Comparison of ENCODE assay signal across 8 cellular contexts in the genomic region with DNA sequence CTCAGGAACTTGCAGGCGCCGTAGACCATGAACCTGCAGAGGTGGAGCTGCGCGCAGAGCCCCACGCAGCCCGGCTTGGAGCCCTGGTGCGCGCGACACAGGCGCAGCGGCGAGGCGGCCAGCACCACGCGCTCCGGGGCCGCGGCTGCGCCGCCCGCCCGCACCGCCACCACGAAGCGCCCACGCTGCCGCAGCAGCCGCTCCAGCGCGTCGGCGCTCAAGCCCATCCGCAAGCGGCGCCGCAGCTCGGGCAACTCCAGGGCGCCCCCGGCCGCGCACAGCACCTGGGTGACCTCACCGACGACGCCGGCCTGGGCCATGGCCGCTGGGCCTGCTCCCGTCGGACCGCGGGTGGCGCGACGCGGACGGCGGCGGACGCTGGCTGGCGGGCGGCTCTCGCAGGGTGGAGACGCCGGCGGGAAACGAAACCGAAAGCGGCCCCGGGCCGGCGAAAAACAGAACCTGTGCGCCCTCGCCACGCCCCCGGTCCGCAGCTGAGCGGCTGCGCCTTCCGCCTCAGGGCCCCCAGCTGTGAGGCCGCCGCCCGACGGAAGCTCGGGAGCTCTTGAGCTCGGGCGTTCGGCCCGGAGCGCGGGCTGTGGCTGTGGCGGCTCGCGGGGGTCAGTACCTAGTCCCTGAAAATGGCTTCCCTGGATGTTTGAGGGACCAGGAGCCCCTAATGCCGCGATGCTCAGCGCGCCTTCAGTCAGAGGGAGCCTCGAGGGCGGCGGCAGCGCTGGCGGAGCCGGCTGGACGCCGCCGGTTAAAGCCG. TPM values are rescaled to one million over a fixed set of nuclear protein-coding genes. Genes with fewer than 3 reads are reported as not detected.
DNase-seq lines count a peak whose midpoint lies in the region; ATAC-seq, FAIRE-seq and TF ChIP-seq lines count a peak whose summit lies in the region.

A gene with protein sequence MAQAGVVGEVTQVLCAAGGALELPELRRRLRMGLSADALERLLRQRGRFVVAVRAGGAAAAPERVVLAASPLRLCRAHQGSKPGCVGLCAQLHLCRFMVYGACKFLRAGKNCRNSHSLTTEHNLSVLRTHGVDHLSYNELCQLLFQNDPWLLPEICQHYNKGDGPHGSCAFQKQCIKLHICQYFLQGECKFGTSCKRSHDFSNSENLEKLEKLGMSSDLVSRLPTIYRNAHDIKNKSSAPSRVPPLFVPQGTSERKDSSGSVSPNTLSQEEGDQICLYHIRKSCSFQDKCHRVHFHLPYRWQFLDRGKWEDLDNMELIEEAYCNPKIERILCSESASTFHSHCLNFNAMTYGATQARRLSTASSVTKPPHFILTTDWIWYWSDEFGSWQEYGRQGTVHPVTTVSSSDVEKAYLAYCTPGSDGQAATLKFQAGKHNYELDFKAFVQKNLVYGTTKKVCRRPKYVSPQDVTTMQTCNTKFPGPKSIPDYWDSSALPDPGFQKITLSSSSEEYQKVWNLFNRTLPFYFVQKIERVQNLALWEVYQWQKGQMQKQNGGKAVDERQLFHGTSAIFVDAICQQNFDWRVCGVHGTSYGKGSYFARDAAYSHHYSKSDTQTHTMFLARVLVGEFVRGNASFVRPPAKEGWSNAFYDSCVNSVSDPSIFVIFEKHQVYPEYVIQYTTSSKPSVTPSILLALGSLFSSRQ (minus strand): TSS at position 424 of the 772 bp plus-strand sequence. CDS start 104 bp downstream, at position 320.

- peaks cover 25% of the 10 kb centered on the region for H3K9me3 Mint-ChIP-seq in activated CD4-positive, alpha-beta T cell treated with anti-CD3 and anti-CD28 coated beads, Interleukin-2, amount 10 ng/mL, durations not matched to agents 24 days and 14 days

- TF ChIP-seq POLR2A in HepG2 (IDR thresholded peaks at IDR 0.05; ENCODE audit: insufficient read depth in 1 of 2, low read depth in 2 of 2, low read length in 2 of 2): peak in 1 of 2 experiments; percentile 34; a peak in 2 of 4 replicates

- peaks cover 57% of the 10 kb centered on the region for H3K79me2 ChIP-seq in ACC112 (ENCODE audit: control insufficient read depth, insufficient read depth, low read length, unreplicated experiment)
- peaks cover 20% of the 10 kb centered on the region for H3K79me2 ChIP-seq in HepG2 (ENCODE audit: insufficient read depth, low read length)

- H3K27me3 ChIP-seq in ACC112 (ENCODE audit: insufficient read depth, low read length): no peaks in the 10 kb centered on the region
- no peaks in the 10 kb centered on the region for H3K27me3 ChIP-seq in HepG2 (ENCODE audit: control insufficient read depth in 1 of 2, insufficient read depth in 2 of 2, low read length in 2 of 2)

- peak within 1 kb of the TSS; percentile 94 for H3K27ac Mint-ChIP-seq in activated CD4-positive, alpha-beta T cell treated with anti-CD3 and anti-CD28 coated beads, Interleukin-2, amount 10 ng/mL, durations not matched to agents 24 days and 14 days

- peaks cover 33% of the 10 kb centered on the region for H3K36me3 Mint-ChIP-seq in activated CD4-positive, alpha-beta T cell treated with anti-CD3 and anti-CD28 coated beads, Interleukin-2, amount 10 ng/mL, durations not matched to agents 24 days and 14 days (ENCODE audit: low read depth)

- H3K9ac ChIP-seq in HepG2 (ENCODE audit: insufficient read depth, low read depth, low read length): peak within 1 kb of the TSS; percentile 69

- peaks cover 15% of the 10 kb centered on the region for H3K9me3 ChIP-seq in HepG2 (ENCODE audit: low read length)

- H3K4me3 ChIP-seq in ACC112 (ENCODE audit: low read depth, low read length) (peak within 1 kb of the TSS; percentile 97), HepG2 (replicated peaks in 1 of 3; ENCODE audit: insufficient read depth in 1 of 3, low read depth in 2 of 3, low read length in 3 of 3) (peak within 1 kb of the TSS; percentile 51 to 73 (median 58); a peak in 5 of 6 replicates)

- peak within 1 kb of the TSS; percentile 76 for H3K4me2 ChIP-seq in HepG2 (ENCODE audit: low read depth, low read length)

- H3K4me1 ChIP-seq in ACC112 (ENCODE audit: control insufficient read depth, insufficient read depth, low read length, unreplicated experiment) (peaks cover 34% of the 10 kb centered on the region), HepG2 (ENCODE audit: insufficient read depth, low read length) (peaks cover 61% of the 10 kb centered on the region)

- H3K27ac ChIP-seq in ACC112 (ENCODE audit: low read depth, low read length): peak within 1 kb of the TSS; percentile 92
- peak within 1 kb of the TSS; percentile 69 for H3K27ac ChIP-seq in HepG2 (ENCODE audit: extremely low read length, insufficient read depth, low read length)

- no peak for TF ChIP-seq CTCF in HepG2 (CRISPR knock-in tag; IDR thresholded peaks at IDR 0.05)

- peak; percentile 62 for TF ChIP-seq RAD21 in HepG2 (CRISPR knock-in tag; IDR thresholded peaks at IDR 0.05)

- TF ChIP-seq EP300 in HepG2 (IDR thresholded peaks at IDR 0.05; ENCODE audit: low read depth in 2 of 2, low read length in 2 of 2) (0 out of 4 replicates have a peak, but pooled peaks of 1 of the 2 experiments have one; percentile 5), HepG2 (CRISPR knock-in tag; IDR thresholded peaks at IDR 0.05; ENCODE audit: borderline replicate concordance) (no peak)

- peak within 1 kb of the TSS; percentile 61 for H2AFZ ChIP-seq in ACC112 (ENCODE audit: low read length, unreplicated experiment)
- peak within 1 kb of the TSS; percentile 87 for H2AFZ ChIP-seq in HepG2 (ENCODE audit: low read length)

- CTCF ChIA-PET in HepG2 (lab: Yijun Ruan, JAX; ENCODE audit: low intra/inter-chr PET ratio, low total read pairs): no interaction called here

- WGBS in HepG2 (ENCODE audit: low lambda C conversion rate): 32% methylated on average over 13 of the region's 106 CpGs

- DNase-seq in NCI-H2227 (lab: John Stamatoyannopoulos, UW; ENCODE audit: unreplicated experiment) (peak; percentile 87), dedifferentiated amniotic fluid mesenchymal stem cell (ENCODE audit: extremely low spot score) (peak; percentile 63), HepG2 (ENCODE audit: low spot score) (peak; percentile 59)
- peak; percentile 97 for DNase-seq in activated CD4-positive, alpha-beta T cell treated with anti-CD3 and anti-CD28 coated beads, Interleukin-2, amount 10 ng/mL, durations not matched to agents 24 days and 14 days
- peak; percentile 82 for DNase-seq in stimulated activated CD4-positive, alpha-beta T cell treated with anti-CD3 and anti-CD28 coated beads, Interleukin-4, amount 100 ng/mL, for 1 hour

- ATAC-seq in GM18867 (IDR thresholded peaks at IDR 0.05; ENCODE audit: unreplicated experiment) (peak; percentile 94), HG03097 (IDR thresholded peaks at IDR 0.05; ENCODE audit: low FRiP score, unreplicated experiment) (peak; percentile 88), HepG2 (peak; percentile 89)

- no TSS peak for BruUV-seq in HepG2 (replicated peaks; lab: Mats Ljungman, UMichigan)

- peaks cover 2% of the 10 kb centered on the region for H3K27me3 Mint-ChIP-seq in activated CD4-positive, alpha-beta T cell treated with anti-CD3 and anti-CD28 coated beads, Interleukin-2, amount 10 ng/mL, durations not matched to agents 24 days and 14 days

- POLR2A ChIA-PET in HepG2 (lab: Yijun Ruan, JAX): interaction anchor here (1.1 to 1.4 kb wide), 3 partner anchors 13 to 18 kb away, joined by 3 to 8 read pairs (median 4); no protein-coding TSS in a partner anchor

- peaks cover 48% of the 10 kb centered on the region for H3K4me1 Mint-ChIP-seq in activated CD4-positive, alpha-beta T cell treated with anti-CD3 and anti-CD28 coated beads, Interleukin-2, amount 10 ng/mL, durations not matched to agents 24 days and 14 days

- H3K36me3 ChIP-seq in ACC112 (ENCODE audit: insufficient read depth, low read length) (peaks cover 7% of the 10 kb centered on the region; the same call in 1 of the 2 replicates), HepG2 (replicated peaks in 1 of 2; ENCODE audit: control insufficient read depth in 1 of 2, insufficient read depth in 2 of 2, low read length in 2 of 2) (peaks cover 0 to under 1% of the 10 kb centered on the region in 2 experiments; a peak in 1 of 5 replicates)

- H4K20me1 ChIP-seq in HepG2 (ENCODE audit: insufficient read depth, low read length): no peaks in the 10 kb centered on the region

- in situ Hi-C loops in HepG2 (cut with HindIII; ENCODE audit: extremely low pct_ligation_motif_present, low pct_unique_long_range_greater_than_20kb): no loop called here

- intact Hi-C loops in activated CD4-positive, alpha-beta T cell treated with anti-CD3 and anti-CD28 coated beads, Interleukin-2, amount 10 ng/mL, durations not matched to agents 24 days and 14 days (cut with micrococcal nuclease): loop anchor here (1.0 to 5.0 kb wide), 7 partner anchors 113 to 830 kb away; partner anchors contain the start of genes MKRN1, RAB19 and UBN2
- intact Hi-C loops in HepG2 (cut with micrococcal nuclease; ENCODE audit: unreplicated experiment): no loop called here

- no peak for FAIRE-seq in HepG2 (lab: Jason Lieb, UNC)

- H3K4me3 Mint-ChIP-seq in activated CD4-positive, alpha-beta T cell treated with anti-CD3 and anti-CD28 coated beads, Interleukin-2, amount 10 ng/mL, durations not matched to agents 24 days and 14 days: peak within 1 kb of the TSS; percentile 83

RNA-seq across cellular contexts. Expression of the gene that starts here (rescaled TPM):
- total RNA-seq in activated CD4-positive, alpha-beta T cell treated with anti-CD3 and anti-CD28 coated beads, Interleukin-2, amount 10 ng/mL, durations not matched to agents 24 days and 14 days: 53.3 and 55.9 TPM in 2 replicates
- total RNA-seq in HepG2 (2016; rRNA removed; fragmentation: Illumina TruSeq; extraction: Trizol): 15.5 and 16.2 TPM in 2 replicates
- total RNA-seq in HepG2 (2016; cell fraction: cytosol; rRNA removed; fragmentation: Illumina TruSeq; extraction: Trizol; ENCODE audit: low read depth): 5.1 and 6.0 TPM in 2 replicates
- 14.9 and 16.1 TPM in 2 replicates for total RNA-seq in HepG2 (2016; cell fraction: insoluble cytoplasmic fraction; rRNA removed; fragmentation: Illumina TruSeq; extraction: Trizol)
- 7.8 TPM in 2 replicates for total RNA-seq in HepG2 (2016; cell fraction: membrane; rRNA removed; fragmentation: Illumina TruSeq; extraction: Trizol)
- total RNA-seq in HepG2 (2016; cell fraction: nucleus; rRNA removed; fragmentation: Illumina TruSeq; extraction: Trizol): 20.8 and 22.4 TPM in 2 replicates
- polyA plus RNA-seq in HepG2 (2011; rRNA removed): 35.2 and 37.1 TPM in 2 replicates
- polyA plus RNA-seq in HepG2 (2011; cell fraction: cytosol; rRNA removed): 22.5 and 24.9 TPM in 2 replicates
- polyA plus RNA-seq in HepG2 (2011; cell fraction: nucleus; rRNA removed): 82.0 and 93.9 TPM in 2 replicates
- polyA plus RNA-seq in HepG2 (2012): 18.0 and 20.0 TPM in 2 replicates
- polyA plus RNA-seq in HepG2 (2016; cell fraction: cytosol; fragmentation: Illumina TruSeq; extraction: Trizol; ENCODE audit: low read depth): 1.4 and 1.5 TPM in 2 replicates
- 13.9 and 16.3 TPM in 2 replicates for polyA plus RNA-seq in HepG2 (2016; cell fraction: insoluble cytoplasmic fraction; fragmentation: Illumina TruSeq; extraction: Trizol; ENCODE audit: low read depth)
- polyA plus RNA-seq in HepG2 (2016; cell fraction: membrane; fragmentation: Illumina TruSeq; extraction: Trizol; ENCODE audit: low read depth): 4.4 and 4.5 TPM in 2 replicates
- 31.0 and 39.2 TPM in 2 replicates for polyA plus RNA-seq in HepG2 (2016; cell fraction: nucleus; fragmentation: Illumina TruSeq; extraction: Trizol; ENCODE audit: insufficient read depth, low read depth)
- polyA minus RNA-seq in HepG2 (2011; rRNA and poly(A)+ RNA removed; ENCODE audit: low replicate concordance): 52.9 and 70.5 TPM in 2 replicates
- 23.5 and 23.8 TPM in 2 replicates for polyA minus RNA-seq in HepG2 (2011; cell fraction: cytosol; rRNA and poly(A)+ RNA removed)
- 46.7 and 57.6 TPM in 2 replicates for polyA minus RNA-seq in HepG2 (2011; cell fraction: nucleus; rRNA and poly(A)+ RNA removed)

Comparison
In these comparisons a context has a peak if more than half of its experiments do, and no peak if none do; other contexts are left out.
1. Peak in every context shown above with its lines: DNase-seq, ATAC-seq, H3K4me3 ChIP-seq and H3K27ac ChIP-seq.